28 cellular contexts compared by ENCODE assay signal in the genomic region with DNA sequence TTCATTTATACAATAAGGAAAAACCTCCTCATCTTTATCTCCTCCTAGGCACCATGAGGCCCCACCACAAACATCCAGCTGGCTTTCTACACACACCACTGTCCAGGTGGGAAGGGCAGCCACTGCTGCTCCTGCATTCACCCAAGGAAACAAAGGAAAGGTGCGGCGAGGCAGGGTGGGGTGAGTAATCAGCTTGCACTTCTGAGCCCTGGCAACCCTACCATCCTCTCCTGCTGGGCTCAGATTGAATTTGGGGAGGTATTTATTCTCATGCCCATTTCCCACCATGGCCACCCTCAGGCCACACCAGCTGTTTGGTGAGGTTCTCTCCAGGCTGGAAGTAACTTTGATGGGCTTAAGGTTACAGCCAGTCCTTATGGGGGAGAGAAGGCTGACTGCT. TPM values are rescaled to one million over a fixed set of nuclear protein-coding genes. Genes with fewer than 3 reads are reported as not detected.
DNase-seq lines count a peak whose midpoint lies in the region; ATAC-seq and TF ChIP-seq lines count a peak whose summit lies in the region.
"Had no signal": no experiment of that assay in that cellular context is flagged by ENCODE, and none has a peak within 500 bp of the region (broad histone marks: within the 10 kb centered on the region; RNA-seq: fewer than 3 reads in every experiment).

No MANE protein-coding gene starts in this region.

- H3K9me3 Mint-ChIP-seq in natural killer cell treated with Interleukin-12 subunit alpha and Interleukin-12 subunit beta and Interleukin-15 and Interleukin-18, amount 100 ng/mL, for 72 hours = no peaks in the 10 kb centered on the region
- H3K9me3 Mint-ChIP-seq in natural killer cell (no peaks in the 10 kb centered on the region), endodermal cell (no peaks in the 10 kb centered on the region)
- H3K9me3 Mint-ChIP-seq: activated CD4-positive, alpha-beta memory T cell treated with anti-CD3 and anti-CD28 coated beads for 36 hours; activated naive CD4-positive, alpha-beta T cell treated with anti-CD3 and anti-CD28 coated beads, Interleukin-2, amount 50 U/mL, for 24 hours; naive thymus-derived CD8-positive, alpha-beta T cell; T-cell; type B pancreatic cell had no signal

- no peaks in the 10 kb centered on the region for H3K9me2 ChIP-seq in PC-9 (ENCODE audit: insufficient read depth)

- peaks cover 31% of the 10 kb centered on the region for H3K4me1 ChIP-seq in PC-9 (replicated peaks; ENCODE audit: insufficient read depth)
- H3K4me1 ChIP-seq in endodermal cell (ENCODE audit: control insufficient read depth, insufficient read depth, low read length) = peaks cover 15% of the 10 kb centered on the region
- H3K4me1 ChIP-seq in transverse colon = peaks cover 0 to 14% (median 0%) of the 10 kb centered on the region in 4 donors
- no peaks in the 10 kb centered on the region for H3K4me1 ChIP-seq in uterus
- H3K4me1 ChIP-seq: BE2C had no signal

- no peaks in the 10 kb centered on the region for H3K27me3 ChIP-seq in PC-9 (ENCODE audit: insufficient read depth, low read depth)
- no peaks in the 10 kb centered on the region for H3K27me3 ChIP-seq in endodermal cell (ENCODE audit: control insufficient read depth, insufficient read depth, low read length, poor library complexity, severe bottlenecking)
- no peaks in the 10 kb centered on the region for H3K27me3 ChIP-seq in transverse colon
- H3K27me3 ChIP-seq in uterus = no peaks in the 10 kb centered on the region
- H3K27me3 ChIP-seq: BE2C, left lung, ovary had no signal

- H3K4me3 Mint-ChIP-seq in natural killer cell treated with Interleukin-12 subunit alpha and Interleukin-12 subunit beta and Interleukin-15 and Interleukin-18, amount 100 ng/mL, for 72 hours = no peak overlapping the region
- no peak overlapping the region for H3K4me3 Mint-ChIP-seq in natural killer cell
- H3K4me3 Mint-ChIP-seq in endodermal cell = no peak overlapping the region
- H3K4me3 Mint-ChIP-seq: activated CD4-positive, alpha-beta memory T cell treated with anti-CD3 and anti-CD28 coated beads for 36 hours; activated naive CD4-positive, alpha-beta T cell treated with anti-CD3 and anti-CD28 coated beads, Interleukin-2, amount 50 U/mL, for 24 hours; naive thymus-derived CD8-positive, alpha-beta T cell; T-cell; type B pancreatic cell had no signal

- peaks cover 13 to 32% of the 10 kb centered on the region in 2 donors for H3K4me1 Mint-ChIP-seq in natural killer cell treated with Interleukin-12 subunit alpha and Interleukin-12 subunit beta and Interleukin-15 and Interleukin-18, amount 100 ng/mL, for 72 hours (ENCODE audit: low read depth in 2 of 2)
- H3K4me1 Mint-ChIP-seq in natural killer cell (peaks cover 26 to 46% of the 10 kb centered on the region in 2 donors), endodermal cell (peaks cover 39% of the 10 kb centered on the region)

- no peak for TF ChIP-seq CTCF in natural killer cell (IDR thresholded peaks at IDR 0.05)
- TF ChIP-seq CTCF in PC-9 (conservative IDR thresholded peaks at IDR 0.05) = no peak
- no peak for TF ChIP-seq CTCF in endodermal cell (conservative IDR thresholded peaks at IDR 0.05)
- TF ChIP-seq CTCF in transverse colon (IDR thresholded peaks at IDR 0.05) = no peak
- TF ChIP-seq CTCF in uterus (IDR thresholded peaks at IDR 0.05) = no peak

- CTCF ChIA-PET in PC-9 (lab: Charles Lee) = interaction anchor here (0.6 kb wide), 1 partner anchor 602 kb away, joined by 7 read pairs; no protein-coding TSS in a partner anchor

- no peaks in the 10 kb centered on the region for H3K36me3 Mint-ChIP-seq in natural killer cell treated with Interleukin-12 subunit alpha and Interleukin-12 subunit beta and Interleukin-15 and Interleukin-18, amount 100 ng/mL, for 72 hours
- no peaks in the 10 kb centered on the region for H3K36me3 Mint-ChIP-seq in natural killer cell
- peaks cover 6% of the 10 kb centered on the region for H3K36me3 Mint-ChIP-seq in endodermal cell (ENCODE audit: low read depth)

- no peaks in the 10 kb centered on the region for H3F3A ChIP-seq in PC-9 (ENCODE audit: insufficient read depth, low read depth)

- H2AFZ ChIP-seq in PC-9 = no peak overlapping the region

- no peak for ATAC-seq in natural killer cell treated with Interleukin-12 subunit alpha and Interleukin-12 subunit beta and Interleukin-15 and Interleukin-18, amount 100 ng/mL, for 72 hours
- no peak for ATAC-seq in natural killer cell
- ATAC-seq: left lung; naive thymus-derived CD8-positive, alpha-beta T cell; T-cell had no signal

- no peak for TF ChIP-seq EP300 in transverse colon (IDR thresholded peaks at IDR 0.05; ENCODE audit: low read depth)

- peaks cover 18% of the 10 kb centered on the region for H3K79me2 ChIP-seq in PC-9 (ENCODE audit: low read depth)

- DNase-seq in natural killer cell treated with Interleukin-12 subunit alpha and Interleukin-12 subunit beta and Interleukin-15 and Interleukin-18, amount 100 ng/mL, for 72 hours (ENCODE audit: low spot score) = peak; percentile 13
- DNase-seq in natural killer cell = no peak
- DNase-seq in PC-9 = peak; percentile 40 to 72
- DNase-seq in endodermal cell = peak; percentile 40
- peak; percentile 35 for DNase-seq in transverse colon
- DNase-seq in HCEC 1CT = no peak
- DNase-seq in uterus = no peak
- no peak for DNase-seq in globus pallidus (ENCODE audit: low spot score)
- DNase-seq: activated CD4-positive, alpha-beta memory T cell treated with anti-CD3 and anti-CD28 coated beads for 36 hours; activated CD8-positive, alpha-beta memory T cell treated with anti-CD3 and anti-CD28 coated beads, Interleukin-2, amount 50 U/mL, for 4 hours; amygdala; BE2C; cortex of kidney; DMS79 treated with DMSO at 0.1 percent for 48 hours; GF-D8; Karpas-422; left lung; naive thymus-derived CD8-positive, alpha-beta T cell; NCI-H1694 treated with DMSO at 0.1 percent for 48 hours; NCI-H2171; NCI-H524 treated with DMSO at 0.1 percent for 48 hours; stimulated activated CD4-positive, alpha-beta T cell treated with anti-CD3 and anti-CD28 coated beads, Interleukin-1b, Interleukin-23, amount 100 ng/mL, for 48 hours; T-cell had no signal

- BruUV-seq in PC-9 (replicated peaks; lab: Mats Ljungman, UMichigan) = TSS peak; percentile 26

- intact Hi-C loops in natural killer cell (cut with micrococcal nuclease) = no loop called here
- intact Hi-C loops in PC-9 (cut with micrococcal nuclease; ENCODE audit: unreplicated experiment) = no loop called here
- intact Hi-C loops in transverse colon (cut with DNase I; ENCODE audit: low total_unique reads) = no loop called here
- intact Hi-C loops in uterus (cut with DNase I; ENCODE audit: low total_unique reads) = no loop called here

- no peaks in the 10 kb centered on the region for H3K36me3 ChIP-seq in PC-9 (ENCODE audit: low read depth)
- H3K36me3 ChIP-seq in endodermal cell (ENCODE audit: control insufficient read depth, insufficient read depth, low read length) = peaks cover 4% of the 10 kb centered on the region
- no peaks in the 10 kb centered on the region for H3K36me3 ChIP-seq in transverse colon
- H3K36me3 ChIP-seq in uterus = no peaks in the 10 kb centered on the region
- H3K36me3 ChIP-seq: ovary had no signal

- H3K27me3 Mint-ChIP-seq in natural killer cell treated with Interleukin-12 subunit alpha and Interleukin-12 subunit beta and Interleukin-15 and Interleukin-18, amount 100 ng/mL, for 72 hours = no peaks in the 10 kb centered on the region
- no peaks in the 10 kb centered on the region for H3K27me3 Mint-ChIP-seq in natural killer cell (ENCODE audit: low read depth in 2 of 2)
- no peaks in the 10 kb centered on the region for H3K27me3 Mint-ChIP-seq in endodermal cell (ENCODE audit: insufficient read depth)
- H3K27me3 Mint-ChIP-seq: activated CD4-positive, alpha-beta memory T cell treated with anti-CD3 and anti-CD28 coated beads for 36 hours; activated naive CD4-positive, alpha-beta T cell treated with anti-CD3 and anti-CD28 coated beads, Interleukin-2, amount 50 U/mL, for 24 hours; naive thymus-derived CD8-positive, alpha-beta T cell; T-cell; type B pancreatic cell had no signal

- H3K27ac ChIP-seq in PC-9 = no peak overlapping the region
- H3K27ac ChIP-seq in endodermal cell (ENCODE audit: low read depth, low read length) = no peak overlapping the region
- H3K27ac ChIP-seq in transverse colon = peak overlapping the region in 1 of 4 donors; percentile 24
- H3K27ac ChIP-seq in uterus = no peak overlapping the region
- H3K27ac ChIP-seq: left lung, ovary had no signal

- 93 to 100% methylated on average over 2 of the region's 2 CpGs for WGBS in endodermal cell (ENCODE audit: insufficient coverage in 1 of 2, insufficient read length in 1 of 2), 2 experiments
- 69% methylated on average over 2 of the region's 2 CpGs; no CpG with 5 or more reads in 1 of the 2 donors for WGBS in transverse colon (ENCODE audit: low coverage in 1 of 2), 2 donors

- no peaks in the 10 kb centered on the region; the same call in 1 of the 2 replicates for H4K20me1 ChIP-seq in PC-9 (ENCODE audit: insufficient read depth)

- in situ Hi-C loops in transverse colon (cut with MboI; ENCODE audit: low pct_ligation_motif_present in 1 of 4, low pct_unique_long_range_greater_than_20kb in 1 of 4, low sequenced_read_pairs in 3 of 4) = no loop called here

- no peak overlapping the region for H3K27ac Mint-ChIP-seq in natural killer cell treated with Interleukin-12 subunit alpha and Interleukin-12 subunit beta and Interleukin-15 and Interleukin-18, amount 100 ng/mL, for 72 hours
- H3K27ac Mint-ChIP-seq in natural killer cell (peak overlapping the region in 1 of 2 donors; percentile 50), endodermal cell (peak overlapping the region; percentile 50)
- H3K27ac Mint-ChIP-seq: activated CD4-positive, alpha-beta memory T cell treated with anti-CD3 and anti-CD28 coated beads for 36 hours; activated naive CD4-positive, alpha-beta T cell treated with anti-CD3 and anti-CD28 coated beads, Interleukin-2, amount 50 U/mL, for 24 hours; T-cell; type B pancreatic cell had no signal

- TF ChIP-seq POLR2A in transverse colon (IDR thresholded peaks at IDR 0.05) (no peak), uterus (IDR thresholded peaks at IDR 0.05) (no peak)

- H3K9me3 ChIP-seq in PC-9 (ENCODE audit: insufficient read depth, low read depth) (no peaks in the 10 kb centered on the region), endodermal cell (ENCODE audit: control insufficient read depth, low read length) (no peaks in the 10 kb centered on the region), transverse colon (no peaks in the 10 kb centered on the region), uterus (no peaks in the 10 kb centered on the region)
- H3K9me3 ChIP-seq: BE2C, left lung, ovary had no signal

- H3K4me2 ChIP-seq in PC-9 = 0 out of 2 replicates have a peak overlapping the region, but pooled peaks have one; percentile 4
- H3K4me2 ChIP-seq: smooth muscle cell had no signal

- no peak overlapping the region for H3K9ac ChIP-seq in endodermal cell (ENCODE audit: extremely low read depth, low read length, poor library complexity, severe bottlenecking)

- POLR2A ChIA-PET in PC-9 (lab: Charles Lee; ENCODE audit: unreplicated experiment) = interaction anchor here (0.6 kb wide), 2 partner anchors 33 to 160 kb away, joined by 3 to 11 read pairs; no protein-coding TSS in a partner anchor

- H3K4me3 ChIP-seq in PC-9 = no peak overlapping the region
- no peak overlapping the region for H3K4me3 ChIP-seq in endodermal cell (ENCODE audit: low read length)
- no peak overlapping the region for H3K4me3 ChIP-seq in transverse colon
- no peak overlapping the region for H3K4me3 ChIP-seq in uterus
- H3K4me3 ChIP-seq: left lung, ovary, smooth muscle cell had no signal

RNA-seq across cellular contexts. Expression of a gene that starts 31.2 kb away (rescaled TPM):
- not detected for total RNA-seq in natural killer cell treated with Interleukin-12 subunit alpha and Interleukin-12 subunit beta and Interleukin-15 and Interleukin-18, amount 100 ng/mL, for 72 hours
- total RNA-seq in natural killer cell = under 1 TPM; 0.25 to 0.68 (median 0.45) TPM
- 0.85 and 1.4 TPM in 2 replicates for total RNA-seq in PC-9 (2021)
- total RNA-seq in endodermal cell = 1 to 10 TPM; 1.1 to 2.6 TPM
- 0.57 TPM for polyA plus RNA-seq in endodermal cell (2013, experiment 1 of 2)
- 0.25 TPM for polyA plus RNA-seq in endodermal cell (2013, experiment 2 of 2)
- 10 to 100 TPM in 3 of 4 donors, 1 to 10 TPM in 1; 9.0 to 57.3 (median 31.5) TPM for total RNA-seq in transverse colon
- 1 to 10 TPM in 1 of 4 donors, under 1 TPM in 1, not detected in 2; 0.52 to 1.5 TPM for total RNA-seq in uterus
- total RNA-seq: naive thymus-derived CD8-positive, alpha-beta T cell; SK-MEL-5; smooth muscle cell had no signal
- polyA plus RNA-seq: naive thymus-derived CD8-positive, alpha-beta T cell had no signal

Comparison
In these comparisons a context has a peak if more than half of its experiments do, and no peak if none do; other contexts are left out.
1. DNase-seq: peak in natural killer cell treated with Interleukin-12 subunit alpha and Interleukin-12 subunit beta and Interleukin-15 and Interleukin-18, amount 100 ng/mL, for 72 hours (single experiment), PC-9 (2 of 2), endodermal cell (single experiment) and transverse colon (single experiment); none in natural killer cell (single experiment), HCEC 1CT (single experiment), uterus (0 of 2) and globus pallidus (single experiment).